Comparison of ENCODE assay signal across 16 cellular contexts in the genomic region with DNA sequence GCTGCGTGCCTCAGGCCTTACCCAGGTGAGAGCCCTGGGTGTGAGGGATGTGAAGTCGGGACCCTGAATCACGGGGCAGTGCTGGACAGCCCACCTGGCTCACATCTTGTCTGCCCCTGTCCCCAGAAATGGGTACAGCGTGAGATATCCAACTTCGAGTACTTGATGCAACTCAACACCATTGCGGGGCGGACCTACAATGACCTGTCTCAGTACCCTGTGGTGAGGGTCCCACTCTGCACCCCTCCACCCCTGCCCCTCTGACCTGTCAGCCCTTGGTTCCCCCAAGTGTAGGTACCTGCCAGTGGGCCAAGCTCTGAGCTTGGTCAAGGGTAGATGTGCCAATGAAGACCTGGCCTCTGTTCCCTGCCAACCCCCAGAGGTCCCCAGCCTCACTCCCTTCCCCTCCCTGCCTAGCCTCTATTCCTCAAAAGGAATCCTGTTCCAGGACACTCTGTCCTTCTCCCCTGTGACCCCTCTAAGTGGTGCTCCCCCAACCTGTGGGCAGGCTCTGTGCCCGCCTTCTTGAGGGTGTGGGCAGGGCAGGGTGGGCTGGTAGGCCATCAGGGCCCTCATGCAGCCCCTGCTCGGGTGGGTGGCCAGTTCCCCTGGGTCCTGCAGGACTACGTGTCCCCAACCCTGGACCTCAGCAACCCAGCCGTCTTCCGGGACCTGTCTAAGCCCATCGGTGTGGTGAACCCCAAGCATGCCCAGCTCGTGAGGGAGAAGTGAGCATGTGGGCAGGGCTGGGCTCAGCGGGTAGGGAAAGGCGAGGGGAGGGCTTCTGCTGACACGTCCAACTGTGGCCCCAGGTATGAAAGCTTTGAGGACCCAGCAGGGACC.
"Had no signal": no experiment of that assay in that cellular context is flagged by ENCODE, and none has a peak within 500 bp of the region (broad histone marks: within the 10 kb centered on the region; RNA-seq: fewer than 3 reads in every experiment).

No MANE protein-coding gene starts in this region.

- H3K27me3 ChIP-seq: foreskin keratinocyte, stomach had no signal

- H3K27me3 Mint-ChIP-seq: activated naive CD8-positive, alpha-beta T cell treated with anti-CD3 and anti-CD28 coated beads, Interleukin-2, amount 10 ng/mL, durations not matched to agents 7 days and 5 days; naive thymus-derived CD8-positive, alpha-beta T cell had no signal

- H3K9me3 ChIP-seq: mucosa of descending colon, stomach had no signal

- ATAC-seq: foreskin keratinocyte; left cardiac atrium; mucosa of descending colon; naive thymus-derived CD8-positive, alpha-beta T cell had no signal

- H3K9me3 Mint-ChIP-seq: activated naive CD8-positive, alpha-beta T cell treated with anti-CD3 and anti-CD28 coated beads, Interleukin-2, amount 10 ng/mL, durations not matched to agents 7 days and 5 days; immature natural killer cell; naive thymus-derived CD8-positive, alpha-beta T cell had no signal

- H3K4me3 ChIP-seq: mucosa of descending colon, stomach had no signal

- H3K4me3 Mint-ChIP-seq: activated naive CD8-positive, alpha-beta T cell treated with anti-CD3 and anti-CD28 coated beads, Interleukin-2, amount 10 ng/mL, durations not matched to agents 7 days and 5 days; immature natural killer cell; naive thymus-derived CD8-positive, alpha-beta T cell had no signal

- H3K27ac Mint-ChIP-seq: activated naive CD8-positive, alpha-beta T cell treated with anti-CD3 and anti-CD28 coated beads, Interleukin-2, amount 10 ng/mL, durations not matched to agents 7 days and 5 days had no signal

- H3K27ac ChIP-seq: foreskin keratinocyte, stomach had no signal

- DNase-seq: activated CD4-positive, alpha-beta T cell treated with anti-CD3 and anti-CD28 coated beads, Interleukin-2, amount 50 U/mL, for 4 hours; activated CD4-positive, CD25-positive, alpha-beta regulatory T cell treated with anti-CD3 and anti-CD28 coated beads, Interleukin-2, amount 50 U/mL, for 72 hours; activated CD8-positive, alpha-beta memory T cell treated with anti-CD3 and anti-CD28 coated beads, Interleukin-2, amount 50 U/mL, for 48 hours; foreskin keratinocyte; immature natural killer cell; left cardiac atrium; mammary epithelial cell; occipital lobe; SHP77 treated with DMSO at 0.1 percent for 48 hours; stimulated activated CD4-positive, alpha-beta T cell treated with anti-CD3 and anti-CD28 coated beads, Interleukin-15, amount 100 ng/mL, for 24 hours; stimulated activated CD4-positive, alpha-beta T cell treated with anti-CD3 and anti-CD28 coated beads, Interleukin-4, amount 100 ng/mL, for 4 hours; stomach; T-helper 2 cell had no signal

- H3K4me1 ChIP-seq: foreskin keratinocyte had no signal
